Comparison of ENCODE assay signal across 32 cellular contexts in the genomic region with DNA sequence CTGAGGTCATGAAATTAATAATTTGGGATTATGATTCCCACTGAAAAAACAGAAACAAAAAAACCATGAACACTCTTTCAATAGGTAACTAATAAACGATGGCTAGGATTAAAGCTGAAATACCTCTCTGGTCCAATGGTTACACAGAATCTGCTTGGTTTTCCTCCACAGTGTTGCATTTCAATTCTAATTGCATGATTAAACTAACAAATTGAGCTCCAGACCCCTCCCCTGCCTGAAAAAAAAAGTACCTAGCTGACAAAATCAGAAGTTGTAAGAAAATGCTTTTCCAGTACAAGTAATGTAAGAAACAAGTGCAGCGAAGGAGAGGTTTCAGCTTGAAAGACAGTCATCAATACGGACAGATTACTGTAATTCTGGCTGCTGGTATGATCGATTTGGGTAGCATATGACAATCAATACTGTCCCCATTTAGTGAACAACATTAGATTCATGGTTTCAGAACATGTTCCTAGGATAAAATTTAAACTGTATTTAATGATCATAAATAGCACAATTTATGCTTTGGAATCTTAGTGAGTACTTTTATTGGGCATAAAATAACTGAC. TPM values are rescaled to one million over a fixed set of nuclear protein-coding genes. Genes with fewer than 3 reads are reported as not detected.
"Had no signal": no experiment of that assay in that cellular context is flagged by ENCODE, and none has a peak within 500 bp of the region (broad histone marks: within the 10 kb centered on the region; RNA-seq: fewer than 3 reads in every experiment).

No MANE protein-coding gene starts in this region.

- H3K27me3 Mint-ChIP-seq: naive B cell; progenitor cell of endocrine pancreas; stimulated activated naive CD8-positive, alpha-beta T cell treated with anti-CD3 and anti-CD28 coated beads, Interleukin-15, Interleukin-2, amounts not matched to agents 100 ng/mL and 50 ng/mL, for 24 hours had no signal

- H3K27ac Mint-ChIP-seq: mesothelial cell of epicardium; naive B cell; natural killer cell; progenitor cell of endocrine pancreas; stimulated activated effector memory CD8-positive, alpha-beta T cell treated with anti-CD3 and anti-CD28 coated beads, Interleukin-12 subunit alpha, Interleukin-12 subunit beta, amount 100 ng/mL, for 72 hours; stimulated activated naive CD8-positive, alpha-beta T cell treated with anti-CD3 and anti-CD28 coated beads, Interleukin-15, Interleukin-2, amounts not matched to agents 100 ng/mL and 50 ng/mL, for 24 hours had no signal

- ATAC-seq: heart right ventricle; left colon; natural killer cell; right cardiac atrium; stimulated activated effector memory CD8-positive, alpha-beta T cell treated with anti-CD3 and anti-CD28 coated beads, Interleukin-12 subunit alpha, Interleukin-12 subunit beta, amount 100 ng/mL, for 72 hours; upper lobe of right lung had no signal

- H3K27me3 ChIP-seq: heart right ventricle, hepatocyte, ovary, sigmoid colon, spleen, suprapubic skin, tibial artery, upper lobe of right lung had no signal

- H3K4me1 ChIP-seq: heart right ventricle, left ventricle myocardium inferior, sigmoid colon, spleen, suprapubic skin, tibial artery, upper lobe of right lung had no signal

- H3K4me1 Mint-ChIP-seq: mesothelial cell of epicardium; naive B cell; natural killer cell; stimulated activated effector memory CD8-positive, alpha-beta T cell treated with anti-CD3 and anti-CD28 coated beads, Interleukin-12 subunit alpha, Interleukin-12 subunit beta, amount 100 ng/mL, for 72 hours had no signal

- H3K4me3 ChIP-seq: heart right ventricle, hepatocyte, left ventricle myocardium inferior, lung, ovary, sigmoid colon, spleen, suprapubic skin, thoracic aorta, tibial artery, upper lobe of right lung had no signal

- H3K27ac ChIP-seq: heart right ventricle, hepatocyte, left ventricle myocardium inferior, ovary, sigmoid colon, spleen, suprapubic skin, thoracic aorta, tibial artery, upper lobe of right lung had no signal

- H3K4me2 ChIP-seq: hepatocyte had no signal

- H3K79me2 ChIP-seq: hepatocyte had no signal

- H3K4me3 Mint-ChIP-seq: mesothelial cell of epicardium; naive B cell; natural killer cell; stimulated activated effector memory CD8-positive, alpha-beta T cell treated with anti-CD3 and anti-CD28 coated beads, Interleukin-12 subunit alpha, Interleukin-12 subunit beta, amount 100 ng/mL, for 72 hours; stimulated activated naive CD8-positive, alpha-beta T cell treated with anti-CD3 and anti-CD28 coated beads, Interleukin-15, Interleukin-2, amounts not matched to agents 100 ng/mL and 50 ng/mL, for 24 hours had no signal

- H3K36me3 Mint-ChIP-seq: natural killer cell; stimulated activated effector memory CD8-positive, alpha-beta T cell treated with anti-CD3 and anti-CD28 coated beads, Interleukin-12 subunit alpha, Interleukin-12 subunit beta, amount 100 ng/mL, for 72 hours had no signal

- H3K36me3 ChIP-seq: ovary, suprapubic skin, upper lobe of right lung had no signal

- H2AFZ ChIP-seq: hepatocyte had no signal

- H3K9me3 Mint-ChIP-seq: mesothelial cell of epicardium; naive B cell; natural killer cell; stimulated activated effector memory CD8-positive, alpha-beta T cell treated with anti-CD3 and anti-CD28 coated beads, Interleukin-12 subunit alpha, Interleukin-12 subunit beta, amount 100 ng/mL, for 72 hours; stimulated activated naive CD8-positive, alpha-beta T cell treated with anti-CD3 and anti-CD28 coated beads, Interleukin-15, Interleukin-2, amounts not matched to agents 100 ng/mL and 50 ng/mL, for 24 hours had no signal

- FAIRE-seq: urothelium cell line had no signal

- H3K9me3 ChIP-seq: heart right ventricle, left ventricle myocardium inferior, ovary, sigmoid colon, spleen, suprapubic skin, thoracic aorta, tibial artery, upper lobe of right lung had no signal

- DNase-seq: heart right ventricle; islet precursor cell; left colon; left ventricle myocardium inferior; mesendoderm; naive B cell; natural killer cell; ovary; retina; right cardiac atrium; sigmoid colon; small intestine; spleen; stimulated activated CD4-positive, alpha-beta T cell treated with anti-CD3 and anti-CD28 coated beads, Interleukin-4, amount 100 ng/mL, for 24 hours; stimulated activated naive CD4-positive, alpha-beta T cell; tibial artery; trophoblast cell; upper lobe of right lung had no signal

RNA-seq across cellular contexts. Expression of a gene that starts 32.0 kb away (rescaled TPM):
- total RNA-seq: heart right ventricle, hepatocyte, kidney epithelial cell, left colon, left ventricle myocardium inferior, lower leg skin, mesothelial cell of epicardium, mononuclear cell, natural killer cell, pulmonary artery endothelial cell, right cardiac atrium, sigmoid colon, subcutaneous adipose tissue, suprapubic skin, thoracic aorta, upper lobe of right lung had no signal
- polyA plus RNA-seq: heart right ventricle, hepatocyte, ovary, right cardiac atrium had no signal
